Comparison of ENCODE assay signal across 13 cellular contexts in genomic region chr10:58189269-58189668, GRCh38.
DNase-seq lines count a peak whose midpoint lies in the region; ATAC-seq and TF ChIP-seq lines count a peak whose summit lies in the region.
"Had no signal": no experiment of that assay in that cellular context is flagged by ENCODE, and none has a peak within 500 bp of the region (broad histone marks: within the 10 kb centered on the region; RNA-seq: fewer than 3 reads in every experiment).

No MANE protein-coding gene starts in this region.

- TF ChIP-seq CTCF in psoas muscle (IDR thresholded peaks at IDR 0.05) (no peak), GM13977 (IDR thresholded peaks at IDR 0.05; ENCODE audit: extremely low read depth, insufficient read depth, missing control alignments) (no peak), adrenal gland (IDR thresholded peaks at IDR 0.05) (no peak)

- H3K27ac ChIP-seq in psoas muscle (peak overlapping the region; percentile 79), adrenal gland (no peak overlapping the region)
- H3K27ac ChIP-seq: neutrophil, SK-N-MC had no signal

- no peaks in the 10 kb centered on the region for H3K9me3 ChIP-seq in psoas muscle
- no peaks in the 10 kb centered on the region for H3K9me3 ChIP-seq in adrenal gland (replicated peaks in 1 of 3)
- H3K9me3 ChIP-seq: neutrophil had no signal

- in situ Hi-C loops in GM13977 (cut with MboI; ENCODE audit: low pct_unique_long_range_greater_than_20kb, low sequenced_read_pairs, unreplicated experiment), result loop anchor here (10.0 kb wide), 1 partner anchor 96 kb away; no protein-coding TSS in a partner anchor

- intact Hi-C loops in psoas muscle (cut with DNase I) (loop anchor here in 1 of 2 donors (10.0 kb wide), 1 partner anchor 196 kb away; the partner anchor contains the start of gene TFAM), adrenal gland (cut with DNase I) (no loop called here)

- H3K36me3 ChIP-seq in psoas muscle (ENCODE audit: insufficient read depth in 1 of 2, low read depth in 1 of 2), result peaks cover 0 to under 1% of the 10 kb centered on the region in 2 donors
- H3K36me3 ChIP-seq in adrenal gland (replicated peaks in 1 of 2), result no peaks in the 10 kb centered on the region

- ATAC-seq in psoas muscle, result peak; percentile 70 to 93 (median 90)

- DNase-seq in EL, result peak; percentile 5
- DNase-seq in M059J (ENCODE audit: low read depth), result peak; percentile 55
- peak; percentile 55 for DNase-seq in dedifferentiated amniotic fluid mesenchymal stem cell (ENCODE audit: extremely low spot score)
- DNase-seq in psoas muscle, result no peak
- DNase-seq in NCI-H1105 treated with DMSO at 0.1 percent for 48 hours (lab: John Stamatoyannopoulos, UW), result no peak
- no peak for DNase-seq in GM13977 (ENCODE audit: low spot score)
- no peak for DNase-seq in adrenal gland
- DNase-seq: activated CD4-positive, alpha-beta T cell treated with anti-CD3 and anti-CD28 coated beads, Interleukin-2, amount 10 ng/mL, durations not matched to agents 24 days and 14 days; activated naive CD4-positive, alpha-beta T cell treated with Interleukin-2 at 50 U/mL for 16 hours; DMS153; stimulated activated CD4-positive, alpha-beta T cell treated with anti-CD3 and anti-CD28 coated beads, Interleukin-2, amount 100 ng/mL, for 48 hours had no signal

- H3K4me1 ChIP-seq in psoas muscle (peaks cover 27% of the 10 kb centered on the region), adrenal gland (replicated peaks in 1 of 2) (no peaks in the 10 kb centered on the region)

- WGBS in psoas muscle, 3 donors, result 5 to 20% (median 20%) methylated on average over 3 of the region's 3 CpGs
- WGBS in adrenal gland, 4 donors, result 39 to 47% (median 44%) methylated on average over 3 of the region's 3 CpGs

- no peaks in the 10 kb centered on the region for H3K27me3 ChIP-seq in psoas muscle (ENCODE audit: insufficient read depth in 3 of 3, low read length in 2 of 3)
- H3K27me3 ChIP-seq in adrenal gland, result no peaks in the 10 kb centered on the region
- H3K27me3 ChIP-seq: neutrophil had no signal

- H3K4me3 ChIP-seq in psoas muscle, result peak overlapping the region; percentile 37
- H3K4me3 ChIP-seq in adrenal gland, result no peak overlapping the region
- H3K4me3 ChIP-seq: SK-N-MC had no signal

- TF ChIP-seq POLR2A in adrenal gland (IDR thresholded peaks at IDR 0.05), result no peak

Comparison
In these comparisons a context has a peak if more than half of its experiments do, and no peak if none do; other contexts are left out.
1. DNase-seq: peak in EL (single experiment), M059J (single experiment) and dedifferentiated amniotic fluid mesenchymal stem cell (single experiment); none in psoas muscle (0 of 2), NCI-H1105 treated with DMSO at 0.1 percent for 48 hours (single experiment), GM13977 (single experiment) and adrenal gland (0 of 7).